ENCODE assay signal across 8 cellular contexts in genomic region chr15:78618490-78618934, GRCh38. TPM values are rescaled to one million over a fixed set of nuclear protein-coding genes. Genes with fewer than 3 reads are reported as not detected.
DNase-seq lines count a peak whose midpoint lies in the region; ATAC-seq and TF ChIP-seq lines count a peak whose summit lies in the region.

No MANE protein-coding gene starts in this region.

- H3K9me3 Mint-ChIP-seq in progenitor cell of endocrine pancreas (ENCODE audit: low read depth), result no peaks in the 10 kb centered on the region

- no peaks in the 10 kb centered on the region for H3K36me3 Mint-ChIP-seq in progenitor cell of endocrine pancreas (ENCODE audit: insufficient read depth)

- no peaks in the 10 kb centered on the region for H3K4me1 Mint-ChIP-seq in progenitor cell of endocrine pancreas (ENCODE audit: low read depth)

- H3K36me3 ChIP-seq in GM06990 (ENCODE audit: control insufficient read depth, insufficient read depth, low read length), result no peaks in the 10 kb centered on the region
- no peaks in the 10 kb centered on the region for H3K36me3 ChIP-seq in heart left ventricle
- H3K36me3 ChIP-seq in upper lobe of right lung, result no peaks in the 10 kb centered on the region

- ATAC-seq in heart left ventricle (peak; percentile 75 to 83 (median 80)), upper lobe of right lung (peak; percentile 87), GM19467 (IDR thresholded peaks at IDR 0.05; ENCODE audit: unreplicated experiment) (no peak)

- TF ChIP-seq POLR2A in heart left ventricle (IDR thresholded peaks at IDR 0.05), result no peak

- no peaks in the 10 kb centered on the region; the same call in none of the 2 replicates for H3K27me3 ChIP-seq in GM06990 (replicated peaks; ENCODE audit: control insufficient read depth, insufficient read depth, low read length)
- peaks cover 19 to 48% (median 28%) of the 10 kb centered on the region in 9 donors for H3K27me3 ChIP-seq in heart left ventricle
- H3K27me3 ChIP-seq in upper lobe of right lung, result peaks cover 49% of the 10 kb centered on the region

- H3K27me3 Mint-ChIP-seq in progenitor cell of endocrine pancreas, result peaks cover 49% of the 10 kb centered on the region

- intact Hi-C loops in heart left ventricle (cut with DNase I) (loop anchor here (1.0 to 5.0 kb wide), 4 partner anchors 90 to 134 kb away; no protein-coding TSS in a partner anchor), upper lobe of right lung (cut with DNase I) (no loop called here)

- H3K27ac Mint-ChIP-seq in progenitor cell of endocrine pancreas, result peak overlapping the region; percentile 47

- H3K4me3 Mint-ChIP-seq in progenitor cell of endocrine pancreas (ENCODE audit: low read depth), result peak overlapping the region; percentile 53

- 4 to 9% (median 8%) methylated on average over 8 of the region's 8 CpGs for WGBS in heart left ventricle, 4 donors

- TF ChIP-seq CTCF in GM06990 (IDR thresholded peaks at IDR 0.05; ENCODE audit: insufficient read depth, low read length, poor library complexity, severe bottlenecking), result peak; percentile 74
- peak; percentile 74 to 93 (median 88) for TF ChIP-seq CTCF in heart left ventricle (IDR thresholded peaks at IDR 0.05)
- peak; percentile 87 for TF ChIP-seq CTCF in progenitor cell of endocrine pancreas (IDR thresholded peaks at IDR 0.05; ENCODE audit: unreplicated experiment)
- peak; percentile 89 for TF ChIP-seq CTCF in upper lobe of right lung (IDR thresholded peaks at IDR 0.05)

- no peak overlapping the region for H3K4me3 ChIP-seq in GM06990 (replicated peaks; ENCODE audit: low read depth, low read length)
- H3K4me3 ChIP-seq in heart left ventricle, result no peak overlapping the region
- no peak overlapping the region for H3K4me3 ChIP-seq in upper lobe of right lung

- H3K9me3 ChIP-seq in heart left ventricle, result no peaks in the 10 kb centered on the region
- H3K9me3 ChIP-seq in upper lobe of right lung, result no peaks in the 10 kb centered on the region

- DNase-seq in GM06990 (ENCODE audit: extremely low read depth, insufficient read length) (peak; percentile 48), NCI-H1436 (lab: John Stamatoyannopoulos, UW) (peak; percentile 77), SW 1271 (lab: John Stamatoyannopoulos, UW) (peak; percentile 47 to 78), heart left ventricle (peak; percentile 82 to 87 (median 84)), progenitor cell of endocrine pancreas (ENCODE audit: low spot score, unreplicated experiment) (peak; percentile 90), upper lobe of right lung (peak; percentile 79)
- peak; percentile 67 for DNase-seq in activated naive CD8-positive, alpha-beta T cell treated with anti-CD3 and anti-CD28 coated beads, Interleukin-2, amount 50 U/mL, for 16 hours (ENCODE audit: low read depth, low spot score)

- H3K27ac ChIP-seq in heart left ventricle (peak overlapping the region in 1 of 12 donors; percentile 23), upper lobe of right lung (no peak overlapping the region)

- H3K4me1 ChIP-seq in heart left ventricle (peaks cover 0 to 31% (median 13%) of the 10 kb centered on the region in 12 donors), upper lobe of right lung (peaks cover 8% of the 10 kb centered on the region)

RNA-seq across cellular contexts. Expression of gene CHRNA3, which starts 2.3 kb away (rescaled TPM):
- total RNA-seq in heart left ventricle (1 to 10 TPM in 2 of 9 donors, under 1 TPM in 4, not detected in 3; 0.07 to 6.9 (median 0.32) TPM), progenitor cell of endocrine pancreas (0.29 and 1.5 TPM in 2 replicates), upper lobe of right lung (not detected)
- polyA plus RNA-seq in heart left ventricle, result under 1 TPM in 1 of 2 donors, not detected in 1; 0.06 TPM

RNA-seq across cellular contexts. Expression of gene CHRNB4, which starts 22.5 kb away (rescaled TPM):
- total RNA-seq in heart left ventricle (under 1 TPM in 1 of 9 donors, not detected in 8; 0.21 TPM), progenitor cell of endocrine pancreas (1.0 and 2.4 TPM in 2 replicates), upper lobe of right lung (not detected)
- polyA plus RNA-seq in heart left ventricle, result not detected

RNA-seq across cellular contexts. Expression of gene CHRNA5, which starts 53.2 kb away (rescaled TPM):
- total RNA-seq in heart left ventricle, result 1 to 10 TPM in 7 of 9 donors, under 1 TPM in 2; 0.64 to 4.0 (median 1.5) TPM
- polyA plus RNA-seq in heart left ventricle, result 1 to 10 TPM; 1.0 to 1.5 TPM
- 8.0 and 8.1 TPM in 2 replicates for total RNA-seq in progenitor cell of endocrine pancreas
- 1.2 TPM for total RNA-seq in upper lobe of right lung
